8 cellular contexts compared by ENCODE assay signal in the genomic region with DNA sequence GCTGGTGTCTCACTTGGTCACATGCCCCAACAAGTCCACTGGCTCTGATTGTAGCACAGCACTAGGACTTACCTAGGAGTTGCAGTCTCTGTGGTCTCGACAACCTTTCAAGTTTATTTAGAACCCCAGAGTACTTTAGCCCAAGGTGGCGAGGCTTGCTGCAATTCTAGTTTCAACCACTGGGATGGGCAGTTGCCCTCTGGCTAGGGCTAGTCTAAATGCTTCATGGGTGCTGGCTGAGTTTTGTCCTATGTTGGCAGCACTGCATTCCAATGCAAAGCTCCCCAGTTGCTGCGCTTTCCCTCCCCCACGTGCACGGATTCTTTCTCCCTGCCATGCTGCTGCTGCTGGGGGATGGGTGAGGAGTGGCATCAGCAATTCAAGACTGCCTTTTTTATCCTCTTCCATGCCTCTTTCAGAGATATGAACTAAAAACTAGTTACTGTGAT.
DNase-seq lines count a peak whose midpoint lies in the region; ATAC-seq, FAIRE-seq and TF ChIP-seq lines count a peak whose summit lies in the region.

No MANE protein-coding gene starts in this region.

- peak; percentile 48 for FAIRE-seq in GM12892 (lab: Jason Lieb, UNC)

- H3K36me3 ChIP-seq in aorta (ENCODE audit: control insufficient read depth in 1 of 2, insufficient read depth in 2 of 2, low read length in 1 of 2): no peaks in the 10 kb centered on the region

- H3K27ac ChIP-seq in aorta (ENCODE audit: low read depth in 1 of 2, low read length in 2 of 2): no peak overlapping the region

- H3K27me3 ChIP-seq in aorta (ENCODE audit: control insufficient read depth in 1 of 2, insufficient read depth in 2 of 2, low read length in 1 of 2): no peaks in the 10 kb centered on the region

- no peaks in the 10 kb centered on the region for H3K9me3 ChIP-seq in aorta (ENCODE audit: control insufficient read depth, low read length)

- TF ChIP-seq POLR2A in GM12892 (IDR thresholded peaks at IDR 0.05; ENCODE audit: low read depth, low read length): no peak

- H3K4me3 ChIP-seq in aorta (ENCODE audit: low read length in 2 of 2): no peak overlapping the region

- intact Hi-C loops in aorta (cut with DNase I) (no loop called here), Right ventricle myocardium superior (cut with DNase I) (no loop called here)

- ATAC-seq in aorta (ENCODE audit: low FRiP score): no peak
- ATAC-seq in GM18858 (IDR thresholded peaks at IDR 0.05; ENCODE audit: unreplicated experiment): no peak
- ATAC-seq in Right ventricle myocardium superior (ENCODE audit: poor library complexity): no peak

- WGBS in aorta, 2 donors: 85 to 88% methylated on average over 5 of the region's 5 CpGs

- H3K4me1 ChIP-seq in aorta (ENCODE audit: control insufficient read depth in 1 of 2, insufficient read depth in 2 of 2, low read length in 2 of 2): no peaks in the 10 kb centered on the region

- in situ Hi-C loops in SK-MEL-5 (cut with HindIII; ENCODE audit: low pct_unique_long_range_greater_than_20kb, low sequenced_read_pairs): no loop called here

- DNase-seq in 8988T (peak; percentile 34), GM12892 (ENCODE audit: insufficient read length) (no peak), SK-MEL-5 (ENCODE audit: low read depth, low spot score) (peak; percentile 78), iPS DF 19.7 (ENCODE audit: low read depth, low spot score) (peak; percentile 93), NCI-H446 (lab: John Stamatoyannopoulos, UW) (no peak), aorta (no peak), Right ventricle myocardium superior (no peak)

Comparison
In these comparisons a context has a peak if more than half of its experiments do, and no peak if none do; other contexts are left out.
1. DNase-seq: peak in 8988T (single experiment), SK-MEL-5 (single experiment) and iPS DF 19.7 (single experiment); none in GM12892 (single experiment), NCI-H446 (0 of 2), aorta (0 of 2) and Right ventricle myocardium superior (single experiment).